Comparison of ENCODE assay signal across 1 cellular context in the genomic region with DNA sequence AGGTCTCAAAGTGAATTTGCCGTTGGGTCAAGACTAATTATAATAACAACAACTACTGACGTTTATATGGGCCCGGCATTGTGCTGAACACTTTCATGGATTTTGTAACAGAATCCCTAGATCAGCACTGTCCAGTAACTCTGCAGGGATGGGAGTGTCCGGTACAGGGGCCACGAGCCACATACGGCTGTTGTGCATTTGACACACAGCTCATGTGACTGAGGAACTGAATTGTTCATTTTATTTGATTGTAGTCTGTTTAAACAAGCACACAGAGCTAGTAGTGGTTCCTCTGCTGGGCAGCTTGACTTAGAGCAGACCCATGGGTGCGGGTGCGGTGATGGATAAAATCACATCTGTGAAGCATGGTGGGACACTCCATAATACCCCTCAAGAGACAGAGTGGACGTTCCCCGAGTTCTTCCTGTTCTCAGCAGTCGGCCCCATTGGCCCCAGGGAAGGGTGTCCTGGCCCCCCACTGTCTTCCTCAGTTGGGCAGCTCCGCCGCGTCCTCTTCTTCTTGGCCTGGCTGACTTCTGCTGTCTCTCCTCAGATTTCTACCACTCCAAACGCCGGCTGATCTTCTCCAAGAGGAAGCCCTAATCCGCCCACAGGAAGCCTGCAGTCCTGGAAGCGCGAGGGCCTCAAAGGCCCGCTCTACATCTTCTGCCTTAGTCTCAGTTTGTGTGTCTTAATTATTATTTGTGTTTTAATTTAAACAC.
TF ChIP-seq lines count a peak whose summit lies in the region.

No MANE protein-coding gene starts in this region.

TF ChIP-seq in HCT116, 20 proteins besides CTCF, POLR2A, EP300 and RAD21:
- TF ChIP-seq ZNF274 (IDR thresholded peaks at IDR 0.05; ENCODE audit: low read depth, low read length): no peak
- TF ChIP-seq CBX3 (IDR thresholded peaks at IDR 0.05; ENCODE audit: low read depth): no peak
- TF ChIP-seq, protein P1, sequence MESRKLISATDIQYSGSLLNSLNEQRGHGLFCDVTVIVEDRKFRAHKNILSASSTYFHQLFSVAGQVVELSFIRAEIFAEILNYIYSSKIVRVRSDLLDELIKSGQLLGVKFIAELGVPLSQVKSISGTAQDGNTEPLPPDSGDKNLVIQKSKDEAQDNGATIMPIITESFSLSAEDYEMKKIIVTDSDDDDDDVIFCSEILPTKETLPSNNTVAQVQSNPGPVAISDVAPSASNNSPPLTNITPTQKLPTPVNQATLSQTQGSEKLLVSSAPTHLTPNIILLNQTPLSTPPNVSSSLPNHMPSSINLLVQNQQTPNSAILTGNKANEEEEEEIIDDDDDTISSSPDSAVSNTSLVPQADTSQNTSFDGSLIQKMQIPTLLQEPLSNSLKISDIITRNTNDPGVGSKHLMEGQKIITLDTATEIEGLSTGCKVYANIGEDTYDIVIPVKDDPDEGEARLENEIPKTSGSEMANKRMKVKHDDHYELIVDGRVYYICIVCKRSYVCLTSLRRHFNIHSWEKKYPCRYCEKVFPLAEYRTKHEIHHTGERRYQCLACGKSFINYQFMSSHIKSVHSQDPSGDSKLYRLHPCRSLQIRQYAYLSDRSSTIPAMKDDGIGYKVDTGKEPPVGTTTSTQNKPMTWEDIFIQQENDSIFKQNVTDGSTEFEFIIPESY (IDR thresholded peaks at IDR 0.05; ENCODE audit: extremely low read depth, insufficient replicate concordance, low read length): no peak
- TF ChIP-seq, protein P2, sequence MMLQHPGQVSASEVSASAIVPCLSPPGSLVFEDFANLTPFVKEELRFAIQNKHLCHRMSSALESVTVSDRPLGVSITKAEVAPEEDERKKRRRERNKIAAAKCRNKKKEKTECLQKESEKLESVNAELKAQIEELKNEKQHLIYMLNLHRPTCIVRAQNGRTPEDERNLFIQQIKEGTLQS (IDR thresholded peaks at IDR 0.05): no peak
- TF ChIP-seq POLR2AphosphoS5 (IDR thresholded peaks at IDR 0.05; ENCODE audit: low read depth, low read length): peak; percentile 37
TF ChIP-seq in HCT116: peak in this region for 1.
